ENCODE assay signal across 29 cellular contexts in the genomic region with DNA sequence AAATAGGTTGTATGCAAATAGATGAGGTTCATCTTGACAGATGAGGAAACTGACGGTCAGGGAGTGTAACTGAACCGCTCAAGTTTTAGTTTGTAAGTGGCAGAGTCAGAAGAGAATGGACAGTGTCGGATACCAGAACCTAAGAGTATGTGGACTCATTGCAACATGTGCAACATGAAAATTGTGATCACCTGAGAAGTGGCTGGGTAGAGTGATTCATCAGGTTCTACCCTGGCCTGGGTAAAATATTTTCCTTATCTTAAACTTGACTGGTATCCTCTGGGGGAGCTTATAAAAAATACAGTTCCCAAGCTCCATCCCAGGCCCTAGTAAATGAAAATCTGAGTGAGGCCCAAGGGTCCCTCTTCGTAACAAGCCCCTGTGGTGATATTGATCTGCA.
"Had no signal": no experiment of that assay in that cellular context is flagged by ENCODE, and none has a peak within 500 bp of the region (broad histone marks: within the 10 kb centered on the region; RNA-seq: fewer than 3 reads in every experiment).

No MANE protein-coding gene starts in this region.

- H3K9me3 Mint-ChIP-seq: mesothelial cell of epicardium; naive B cell; natural killer cell; nephron progenitor cell; neural progenitor cell; stimulated activated effector memory CD8-positive, alpha-beta T cell treated with anti-CD3 and anti-CD28 coated beads, Interleukin-12 subunit alpha, Interleukin-12 subunit beta, amount 100 ng/mL, for 72 hours; stimulated activated naive CD8-positive, alpha-beta T cell treated with anti-CD3 and anti-CD28 coated beads, Interleukin-15, Interleukin-2, amounts not matched to agents 100 ng/mL and 50 ng/mL, for 24 hours; type B pancreatic cell had no signal

- H3K27me3 ChIP-seq: left lung, neural progenitor cell, neutrophil, tibial artery, uterus had no signal

- H3K27ac Mint-ChIP-seq: mesothelial cell of epicardium; natural killer cell; nephron progenitor cell; neural progenitor cell; stimulated activated effector memory CD8-positive, alpha-beta T cell treated with anti-CD3 and anti-CD28 coated beads, Interleukin-12 subunit alpha, Interleukin-12 subunit beta, amount 100 ng/mL, for 72 hours; stimulated activated naive CD8-positive, alpha-beta T cell treated with anti-CD3 and anti-CD28 coated beads, Interleukin-15, Interleukin-2, amounts not matched to agents 100 ng/mL and 50 ng/mL, for 24 hours; type B pancreatic cell had no signal

- ATAC-seq: left colon, left lung, natural killer cell, psoas muscle, right cardiac atrium, sciatic nerve had no signal

- H3K27me3 Mint-ChIP-seq: naive B cell; stimulated activated naive CD8-positive, alpha-beta T cell treated with anti-CD3 and anti-CD28 coated beads, Interleukin-15, Interleukin-2, amounts not matched to agents 100 ng/mL and 50 ng/mL, for 24 hours had no signal

- H3K4me3 Mint-ChIP-seq: mesothelial cell of epicardium; naive B cell; natural killer cell; nephron progenitor cell; neural progenitor cell; stimulated activated effector memory CD8-positive, alpha-beta T cell treated with anti-CD3 and anti-CD28 coated beads, Interleukin-12 subunit alpha, Interleukin-12 subunit beta, amount 100 ng/mL, for 72 hours; stimulated activated naive CD8-positive, alpha-beta T cell treated with anti-CD3 and anti-CD28 coated beads, Interleukin-15, Interleukin-2, amounts not matched to agents 100 ng/mL and 50 ng/mL, for 24 hours; type B pancreatic cell had no signal

- H3K4me1 Mint-ChIP-seq: mesothelial cell of epicardium, nephron progenitor cell, neural progenitor cell had no signal

- H3K36me3 ChIP-seq: left lung, lower lobe of right lung, neural progenitor cell, neutrophil, suprapubic skin, thoracic aorta, tibial artery, uterus had no signal

- DNase-seq: hippocampal formation; left colon; left lung; lower lobe of right lung; mesendoderm; natural killer cell; nephron progenitor cell; occipital lobe; psoas muscle; right cardiac atrium; stimulated activated CD4-positive, alpha-beta T cell treated with anti-CD3 and anti-CD28 coated beads, Interleukin-12 subunit alpha, Interleukin-12 subunit beta, amount 100 ng/mL, for 4 hours; stimulated activated CD4-positive, alpha-beta T cell treated with anti-CD3 and anti-CD28 coated beads, Interleukin-15, amount 100 ng/mL, for 24 hours; stimulated activated CD4-positive, alpha-beta T cell treated with anti-CD3 and anti-CD28 coated beads, Interleukin-2, amount 100 ng/mL, for 24 hours; stimulated activated CD4-positive, alpha-beta T cell treated with anti-CD3 and anti-CD28 coated beads, Interleukin-4, amount 100 ng/mL, for 1 hour; stimulated activated naive CD4-positive, alpha-beta T cell; tibial artery; uterus had no signal

- H3K36me3 Mint-ChIP-seq: mesothelial cell of epicardium; naive B cell; natural killer cell; neural progenitor cell; stimulated activated effector memory CD8-positive, alpha-beta T cell treated with anti-CD3 and anti-CD28 coated beads, Interleukin-12 subunit alpha, Interleukin-12 subunit beta, amount 100 ng/mL, for 72 hours; type B pancreatic cell had no signal

- FAIRE-seq: keratinocyte had no signal

- H3K4me3 ChIP-seq: left lung, lower lobe of right lung, neural progenitor cell, psoas muscle, skin epidermis, suprapubic skin, thoracic aorta, tibial artery, uterus had no signal
